In the genomic region with DNA sequence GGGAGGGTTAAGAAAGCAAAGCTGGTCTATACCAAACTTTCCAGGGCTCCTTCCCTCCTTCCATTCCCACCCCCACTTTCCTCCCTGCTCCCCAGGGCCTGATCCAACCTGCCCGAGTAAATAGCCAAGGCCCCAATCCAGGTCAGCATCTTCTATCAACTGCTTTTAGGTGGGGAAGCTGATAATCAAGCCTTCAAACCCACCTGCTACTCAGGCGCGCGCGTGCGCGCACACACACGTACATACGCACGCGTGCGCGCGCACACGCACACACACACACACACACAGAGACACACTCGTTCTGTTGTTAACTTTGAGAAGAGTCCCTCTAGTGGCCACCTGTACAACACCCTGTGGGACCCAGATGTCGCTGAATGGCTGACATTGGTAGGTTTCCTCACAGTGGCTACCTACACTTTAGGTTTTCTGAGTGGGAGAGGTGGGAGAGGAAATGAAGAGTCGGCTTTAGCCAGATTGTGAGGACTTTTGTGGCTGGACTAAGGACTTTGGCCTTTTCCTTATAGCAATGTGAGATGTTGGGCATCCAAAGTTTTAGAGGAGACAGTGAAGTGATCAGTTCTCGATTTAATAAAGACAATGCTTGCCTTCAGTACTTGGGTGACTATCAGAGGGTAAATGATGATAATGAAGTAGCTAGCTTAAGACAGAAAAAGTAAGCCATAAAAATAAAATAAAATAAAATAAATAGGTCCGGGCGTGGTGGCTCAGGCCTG, we compare ENCODE assay signal across 9 cellular contexts.
DNase-seq lines count a peak whose midpoint lies in the region; FAIRE-seq and TF ChIP-seq lines count a peak whose summit lies in the region.
"Had no signal": no experiment of that assay in that cellular context is flagged by ENCODE, and none has a peak within 500 bp of the region (broad histone marks: within the 10 kb centered on the region; RNA-seq: fewer than 3 reads in every experiment).

No MANE protein-coding gene starts in this region.

- DNase-seq in NCI-H1092 treated with DMSO at 0.1 percent for 48 hours (lab: John Stamatoyannopoulos, UW), result peak; percentile 1
- DNase-seq in NCI-H1092 (lab: John Stamatoyannopoulos, UW), result no peak
- DNase-seq in HTR-8/SVneo (ENCODE audit: insufficient read length, low spot score), result peak; percentile 30
- DNase-seq in activated naive CD8-positive, alpha-beta T cell treated with anti-CD3 and anti-CD28 coated beads, Interleukin-2, amount 50 U/mL, for 16 hours (ENCODE audit: low read depth, low spot score), result peak; percentile 17
- DNase-seq in iPS DF 4.7 (ENCODE audit: extremely low read depth, low spot score), result peak; percentile 78
- DNase-seq in stimulated activated CD4-positive, alpha-beta T cell treated with anti-CD3 and anti-CD28 coated beads, Interleukin-12 subunit alpha, Interleukin-12 subunit beta, amount 100 ng/mL, for 48 hours (ENCODE audit: low read depth in 2 of 3, low spot score in 1 of 3), result peak; percentile 25 to 35 (median 29)
- DNase-seq in NCI-H1694 (lab: John Stamatoyannopoulos, UW), result no peak

- H3K4me3 ChIP-seq in SU-DHL-6 (ENCODE audit: insufficient read depth, low read length, poor library complexity, severe bottlenecking), result no peak overlapping the region
- H3K4me3 ChIP-seq: BLaER1 had no signal

- no peaks in the 10 kb centered on the region for H3K9me3 ChIP-seq in SU-DHL-6 (ENCODE audit: insufficient read depth, low read length)

- no peaks in the 10 kb centered on the region for H4K20me1 ChIP-seq in SU-DHL-6 (ENCODE audit: low read depth, low read length)
- H4K20me1 ChIP-seq: BLaER1 had no signal

- H3K9me2 ChIP-seq in SU-DHL-6 (replicated peaks; ENCODE audit: insufficient read depth, low read length), result no peaks in the 10 kb centered on the region

- H2AFZ ChIP-seq in SU-DHL-6 (ENCODE audit: low read depth, low read length, severe bottlenecking), result no peak overlapping the region

- H3F3A ChIP-seq in SU-DHL-6 (ENCODE audit: insufficient read depth), result no peaks in the 10 kb centered on the region

- no peak overlapping the region for H3K9ac ChIP-seq in SU-DHL-6 (ENCODE audit: low read length)
- H3K9ac ChIP-seq: BLaER1 had no signal

- peak overlapping the region; percentile 14 for H3K4me2 ChIP-seq in SU-DHL-6 (ENCODE audit: low read depth, low read length, poor library complexity, severe bottlenecking)
- H3K4me2 ChIP-seq: BLaER1 had no signal

- H3K27ac ChIP-seq in SU-DHL-6 (ENCODE audit: low read depth, low read length), result no peak overlapping the region
- H3K27ac ChIP-seq: BLaER1 had no signal

- H3K36me3 ChIP-seq in SU-DHL-6 (ENCODE audit: low read length), result no peaks in the 10 kb centered on the region
- H3K36me3 ChIP-seq: BLaER1 had no signal

- no peaks in the 10 kb centered on the region for H3K27me3 ChIP-seq in SU-DHL-6 (ENCODE audit: low read length)
- H3K27me3 ChIP-seq: BLaER1 had no signal

- FAIRE-seq in HTR-8/SVneo (lab: Jason Lieb, UNC), result peak; percentile 9

- H3K79me2 ChIP-seq in SU-DHL-6 (ENCODE audit: insufficient read depth, low read length), result no peaks in the 10 kb centered on the region

- peak; percentile 32 for TF ChIP-seq CTCF in SU-DHL-6 (IDR thresholded peaks at IDR 0.05; ENCODE audit: insufficient read depth, low read length, poor library complexity, severe bottlenecking)

Comparison
In these comparisons a context has a peak if more than half of its experiments do, and no peak if none do; other contexts are left out.
1. DNase-seq: peak in NCI-H1092 treated with DMSO at 0.1 percent for 48 hours (single experiment), HTR-8/SVneo (single experiment), activated naive CD8-positive, alpha-beta T cell treated with anti-CD3 and anti-CD28 coated beads, Interleukin-2, amount 50 U/mL, for 16 hours (single experiment), iPS DF 4.7 (single experiment) and stimulated activated CD4-positive, alpha-beta T cell treated with anti-CD3 and anti-CD28 coated beads, Interleukin-12 subunit alpha, Interleukin-12 subunit beta, amount 100 ng/mL, for 48 hours (3 of 3); none in NCI-H1092 (single experiment) and NCI-H1694 (single experiment).